1 cellular context compared by ENCODE assay signal in the genomic region with DNA sequence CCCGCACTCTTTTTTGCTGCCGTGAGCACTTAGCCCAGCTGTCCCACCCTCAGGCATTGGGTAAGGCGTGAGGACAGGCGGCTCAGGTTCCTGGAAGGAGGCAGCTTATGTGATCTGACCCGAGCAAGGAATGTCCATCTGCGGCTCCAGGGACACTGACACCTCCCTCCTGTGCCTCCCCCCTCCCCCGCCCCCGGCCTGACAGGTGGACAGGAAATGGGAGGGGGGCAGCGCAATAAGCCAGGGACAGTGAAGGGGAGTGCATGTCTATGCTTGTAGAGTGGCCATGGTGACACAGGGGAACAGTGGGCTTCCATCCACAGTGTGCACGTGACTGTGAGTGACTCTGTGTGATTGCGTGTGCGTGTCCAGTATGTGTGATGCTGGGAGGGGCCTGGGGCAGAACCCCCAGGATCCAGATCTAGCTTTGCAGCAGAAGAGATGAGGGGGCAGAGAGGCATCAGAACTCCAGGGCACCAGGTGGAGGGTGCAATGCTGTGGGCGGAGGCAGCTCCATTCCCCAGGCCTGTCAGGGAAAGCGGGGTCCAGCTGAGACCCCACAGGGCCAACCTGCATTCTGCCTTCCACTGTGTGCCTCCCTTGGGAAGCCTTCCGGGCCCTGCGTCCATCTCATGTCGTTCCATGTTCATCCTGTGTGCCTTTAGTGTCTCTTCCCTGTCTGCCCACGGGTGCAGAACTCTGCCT.
TF ChIP-seq lines count a peak whose summit lies in the region.

No MANE protein-coding gene starts in this region.

TF ChIP-seq in GM23338, 12 proteins besides CTCF, POLR2A, EP300 and RAD21 (continued from another document):
- TF ChIP-seq, protein P1, sequence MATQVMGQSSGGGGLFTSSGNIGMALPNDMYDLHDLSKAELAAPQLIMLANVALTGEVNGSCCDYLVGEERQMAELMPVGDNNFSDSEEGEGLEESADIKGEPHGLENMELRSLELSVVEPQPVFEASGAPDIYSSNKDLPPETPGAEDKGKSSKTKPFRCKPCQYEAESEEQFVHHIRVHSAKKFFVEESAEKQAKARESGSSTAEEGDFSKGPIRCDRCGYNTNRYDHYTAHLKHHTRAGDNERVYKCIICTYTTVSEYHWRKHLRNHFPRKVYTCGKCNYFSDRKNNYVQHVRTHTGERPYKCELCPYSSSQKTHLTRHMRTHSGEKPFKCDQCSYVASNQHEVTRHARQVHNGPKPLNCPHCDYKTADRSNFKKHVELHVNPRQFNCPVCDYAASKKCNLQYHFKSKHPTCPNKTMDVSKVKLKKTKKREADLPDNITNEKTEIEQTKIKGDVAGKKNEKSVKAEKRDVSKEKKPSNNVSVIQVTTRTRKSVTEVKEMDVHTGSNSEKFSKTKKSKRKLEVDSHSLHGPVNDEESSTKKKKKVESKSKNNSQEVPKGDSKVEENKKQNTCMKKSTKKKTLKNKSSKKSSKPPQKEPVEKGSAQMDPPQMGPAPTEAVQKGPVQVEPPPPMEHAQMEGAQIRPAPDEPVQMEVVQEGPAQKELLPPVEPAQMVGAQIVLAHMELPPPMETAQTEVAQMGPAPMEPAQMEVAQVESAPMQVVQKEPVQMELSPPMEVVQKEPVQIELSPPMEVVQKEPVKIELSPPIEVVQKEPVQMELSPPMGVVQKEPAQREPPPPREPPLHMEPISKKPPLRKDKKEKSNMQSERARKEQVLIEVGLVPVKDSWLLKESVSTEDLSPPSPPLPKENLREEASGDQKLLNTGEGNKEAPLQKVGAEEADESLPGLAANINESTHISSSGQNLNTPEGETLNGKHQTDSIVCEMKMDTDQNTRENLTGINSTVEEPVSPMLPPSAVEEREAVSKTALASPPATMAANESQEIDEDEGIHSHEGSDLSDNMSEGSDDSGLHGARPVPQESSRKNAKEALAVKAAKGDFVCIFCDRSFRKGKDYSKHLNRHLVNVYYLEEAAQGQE (IDR thresholded peaks at IDR 0.05; ENCODE audit: unreplicated experiment) = no peak
- no peak for TF ChIP-seq EZH2 (IDR thresholded peaks at IDR 0.05; ENCODE audit: low read depth, unreplicated experiment)
- no peak for TF ChIP-seq STAT1 (IDR thresholded peaks at IDR 0.05; ENCODE audit: unreplicated experiment)
- TF ChIP-seq, protein P2, sequence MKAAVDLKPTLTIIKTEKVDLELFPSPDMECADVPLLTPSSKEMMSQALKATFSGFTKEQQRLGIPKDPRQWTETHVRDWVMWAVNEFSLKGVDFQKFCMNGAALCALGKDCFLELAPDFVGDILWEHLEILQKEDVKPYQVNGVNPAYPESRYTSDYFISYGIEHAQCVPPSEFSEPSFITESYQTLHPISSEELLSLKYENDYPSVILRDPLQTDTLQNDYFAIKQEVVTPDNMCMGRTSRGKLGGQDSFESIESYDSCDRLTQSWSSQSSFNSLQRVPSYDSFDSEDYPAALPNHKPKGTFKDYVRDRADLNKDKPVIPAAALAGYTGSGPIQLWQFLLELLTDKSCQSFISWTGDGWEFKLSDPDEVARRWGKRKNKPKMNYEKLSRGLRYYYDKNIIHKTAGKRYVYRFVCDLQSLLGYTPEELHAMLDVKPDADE (IDR thresholded peaks at IDR 0.05) = no peak
- TF ChIP-seq, protein P3, sequence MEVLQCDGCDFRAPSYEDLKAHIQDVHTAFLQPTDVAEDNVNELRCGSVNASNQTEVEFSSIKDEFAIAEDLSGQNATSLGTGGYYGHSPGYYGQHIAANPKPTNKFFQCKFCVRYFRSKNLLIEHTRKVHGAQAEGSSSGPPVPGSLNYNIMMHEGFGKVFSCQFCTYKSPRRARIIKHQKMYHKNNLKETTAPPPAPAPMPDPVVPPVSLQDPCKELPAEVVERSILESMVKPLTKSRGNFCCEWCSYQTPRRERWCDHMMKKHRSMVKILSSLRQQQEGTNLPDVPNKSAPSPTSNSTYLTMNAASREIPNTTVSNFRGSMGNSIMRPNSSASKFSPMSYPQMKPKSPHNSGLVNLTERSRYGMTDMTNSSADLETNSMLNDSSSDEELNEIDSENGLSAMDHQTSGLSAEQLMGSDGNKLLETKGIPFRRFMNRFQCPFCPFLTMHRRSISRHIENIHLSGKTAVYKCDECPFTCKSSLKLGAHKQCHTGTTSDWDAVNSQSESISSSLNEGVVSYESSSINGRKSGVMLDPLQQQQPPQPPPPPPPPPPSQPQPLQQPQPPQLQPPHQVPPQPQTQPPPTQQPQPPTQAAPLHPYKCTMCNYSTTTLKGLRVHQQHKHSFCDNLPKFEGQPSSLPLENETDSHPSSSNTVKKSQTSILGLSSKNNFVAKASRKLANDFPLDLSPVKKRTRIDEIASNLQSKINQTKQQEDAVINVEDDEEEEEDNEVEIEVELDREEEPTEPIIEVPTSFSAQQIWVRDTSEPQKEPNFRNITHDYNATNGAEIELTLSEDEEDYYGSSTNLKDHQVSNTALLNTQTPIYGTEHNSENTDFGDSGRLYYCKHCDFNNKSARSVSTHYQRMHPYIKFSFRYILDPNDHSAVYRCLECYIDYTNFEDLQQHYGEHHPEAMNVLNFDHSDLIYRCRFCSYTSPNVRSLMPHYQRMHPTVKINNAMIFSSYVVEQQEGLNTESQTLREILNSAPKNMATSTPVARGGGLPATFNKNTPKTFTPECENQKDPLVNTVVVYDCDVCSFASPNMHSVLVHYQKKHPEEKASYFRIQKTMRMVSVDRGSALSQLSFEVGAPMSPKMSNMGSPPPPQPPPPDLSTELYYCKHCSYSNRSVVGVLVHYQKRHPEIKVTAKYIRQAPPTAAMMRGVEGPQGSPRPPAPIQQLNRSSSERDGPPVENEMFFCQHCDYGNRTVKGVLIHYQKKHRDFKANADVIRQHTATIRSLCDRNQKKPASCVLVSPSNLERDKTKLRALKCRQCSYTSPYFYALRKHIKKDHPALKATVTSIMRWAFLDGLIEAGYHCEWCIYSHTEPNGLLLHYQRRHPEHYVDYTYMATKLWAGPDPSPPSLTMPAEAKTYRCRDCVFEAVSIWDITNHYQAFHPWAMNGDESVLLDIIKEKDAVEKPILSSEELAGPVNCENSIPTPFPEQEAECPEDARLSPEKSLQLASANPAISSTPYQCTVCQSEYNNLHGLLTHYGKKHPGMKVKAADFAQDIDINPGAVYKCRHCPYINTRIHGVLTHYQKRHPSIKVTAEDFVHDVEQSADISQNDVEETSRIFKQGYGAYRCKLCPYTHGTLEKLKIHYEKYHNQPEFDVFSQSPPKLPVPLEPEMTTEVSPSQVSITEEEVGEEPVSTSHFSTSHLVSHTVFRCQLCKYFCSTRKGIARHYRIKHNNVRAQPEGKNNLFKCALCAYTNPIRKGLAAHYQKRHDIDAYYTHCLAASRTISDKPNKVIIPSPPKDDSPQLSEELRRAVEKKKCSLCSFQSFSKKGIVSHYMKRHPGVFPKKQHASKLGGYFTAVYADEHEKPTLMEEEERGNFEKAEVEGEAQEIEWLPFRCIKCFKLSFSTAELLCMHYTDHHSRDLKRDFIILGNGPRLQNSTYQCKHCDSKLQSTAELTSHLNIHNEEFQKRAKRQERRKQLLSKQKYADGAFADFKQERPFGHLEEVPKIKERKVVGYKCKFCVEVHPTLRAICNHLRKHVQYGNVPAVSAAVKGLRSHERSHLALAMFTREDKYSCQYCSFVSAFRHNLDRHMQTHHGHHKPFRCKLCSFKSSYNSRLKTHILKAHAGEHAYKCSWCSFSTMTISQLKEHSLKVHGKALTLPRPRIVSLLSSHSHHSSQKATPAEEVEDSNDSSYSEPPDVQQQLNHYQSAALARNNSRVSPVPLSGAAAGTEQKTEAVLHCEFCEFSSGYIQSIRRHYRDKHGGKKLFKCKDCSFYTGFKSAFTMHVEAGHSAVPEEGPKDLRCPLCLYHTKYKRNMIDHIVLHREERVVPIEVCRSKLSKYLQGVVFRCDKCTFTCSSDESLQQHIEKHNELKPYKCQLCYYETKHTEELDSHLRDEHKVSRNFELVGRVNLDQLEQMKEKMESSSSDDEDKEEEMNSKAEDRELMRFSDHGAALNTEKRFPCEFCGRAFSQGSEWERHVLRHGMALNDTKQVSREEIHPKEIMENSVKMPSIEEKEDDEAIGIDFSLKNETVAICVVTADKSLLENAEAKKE (CRISPR knock-in tag; IDR thresholded peaks at IDR 0.05) = no peak
- no peak for TF ChIP-seq ZNF331 (CRISPR knock-in tag; IDR thresholded peaks at IDR 0.05; ENCODE audit: low read depth)
- no peak for TF ChIP-seq POLR2AphosphoS5 (IDR thresholded peaks at IDR 0.05; ENCODE audit: low read depth)
- no peak for TF ChIP-seq JUNB (IDR thresholded peaks at IDR 0.05; ENCODE audit: unreplicated experiment)
